Comparison of ENCODE assay signal across 8 cellular contexts in the genomic region with DNA sequence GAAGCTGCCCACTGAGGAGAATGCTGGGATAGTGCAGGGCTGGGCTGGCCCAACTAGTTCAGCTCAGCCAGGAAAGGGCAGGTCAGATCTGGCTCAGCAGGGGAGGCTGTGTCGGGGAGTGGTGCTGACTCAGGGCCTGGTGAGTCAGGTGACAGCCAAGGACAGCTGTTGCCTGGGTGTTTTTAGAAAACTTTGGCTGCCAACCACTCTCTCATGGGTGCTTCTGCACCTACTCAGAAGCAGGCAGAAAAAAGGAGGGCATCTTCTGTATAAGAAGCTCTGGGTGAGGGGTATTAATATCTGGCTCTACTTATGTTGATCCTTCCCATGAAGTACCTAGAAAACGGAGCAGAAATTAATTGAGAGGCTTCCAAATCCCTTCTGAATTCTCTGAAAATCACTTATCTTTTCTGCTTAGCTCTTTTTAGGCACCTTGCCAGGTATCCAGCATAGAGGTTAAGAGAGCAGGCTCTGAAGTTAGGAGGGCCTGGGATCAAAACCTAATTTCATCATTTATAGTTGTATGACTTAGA. TPM values are rescaled to one million over a fixed set of nuclear protein-coding genes. Genes with fewer than 3 reads are reported as not detected.
A peak's percentile ranks its signal among the peaks of the same experiment; 100 is the strongest.
DNase-seq lines count a peak whose midpoint lies in the region; TF ChIP-seq lines count a peak whose summit lies in the region.

No MANE protein-coding gene starts in this region.

- H3K27me3 ChIP-seq in fibroblast of lung (ENCODE audit: control insufficient read depth, insufficient read depth, low read length), result no peaks in the 10 kb centered on the region
- no peaks in the 10 kb centered on the region for H3K27me3 ChIP-seq in neutrophil
- no peaks in the 10 kb centered on the region for H3K27me3 ChIP-seq in Karpas-422 (ENCODE audit: low read length)

- H4K20me1 ChIP-seq in fibroblast of lung (ENCODE audit: control insufficient read depth, extremely low read depth, insufficient read depth, low read length) (no peaks in the 10 kb centered on the region), Karpas-422 (ENCODE audit: insufficient read depth, low read depth, low read length) (no peaks in the 10 kb centered on the region)

- DNase-seq in ELR (ENCODE audit: low read depth) (peak; percentile 86), LNCaP clone FGC (ENCODE audit: low read depth) (peak; percentile 72), fibroblast of lung (ENCODE audit: low read depth in 2 of 2) (peak; percentile 89), ureter (ENCODE audit: low spot score) (peak; percentile 92), Karpas-422 (no peak), NCI-H2227 (lab: John Stamatoyannopoulos, UW; ENCODE audit: unreplicated experiment) (no peak)
- peak; percentile 32 for DNase-seq in activated CD4-positive, CD25-positive, alpha-beta regulatory T cell treated with anti-CD3 and anti-CD28 coated beads, Interleukin-2, amount 50 U/mL, for 72 hours

- TF ChIP-seq CTCF in LNCaP clone FGC (IDR thresholded peaks at IDR 0.05; ENCODE audit: control insufficient read depth, extremely low read depth, insufficient read depth) (no peak), fibroblast of lung (conservative IDR thresholded peaks at IDR 0.05 in 1 of 2, IDR thresholded peaks at IDR 0.05 in 1 of 2; ENCODE audit: low read depth in 1 of 2, low read length in 2 of 2) (no peak), neutrophil (IDR thresholded peaks at IDR 0.05) (no peak)

- no peak overlapping the region for H3K4me3 ChIP-seq in LNCaP clone FGC (ENCODE audit: low read depth, low read length)
- no peak overlapping the region for H3K4me3 ChIP-seq in fibroblast of lung (replicated peaks in 1 of 4; ENCODE audit: control extremely low read depth in 1 of 4, insufficient read depth in 1 of 4, low read depth in 3 of 4, low read length in 4 of 4)
- H3K4me3 ChIP-seq in neutrophil (ENCODE audit: low read depth in 1 of 2, low read length in 1 of 2), result no peak overlapping the region
- H3K4me3 ChIP-seq in Karpas-422 (ENCODE audit: low read length), result no peak overlapping the region

- H3K9me3 ChIP-seq in fibroblast of lung (ENCODE audit: control insufficient read depth, insufficient read depth, low read depth, low read length), result no peaks in the 10 kb centered on the region
- no peaks in the 10 kb centered on the region for H3K9me3 ChIP-seq in neutrophil
- H3K9me3 ChIP-seq in Karpas-422 (ENCODE audit: low read length), result no peaks in the 10 kb centered on the region

- H3K9ac ChIP-seq in fibroblast of lung (ENCODE audit: insufficient read depth, low read length) (no peak overlapping the region), Karpas-422 (ENCODE audit: low read length) (no peak overlapping the region)

- H2AFZ ChIP-seq in fibroblast of lung (ENCODE audit: low read length), result no peak overlapping the region
- H2AFZ ChIP-seq in Karpas-422 (ENCODE audit: low read length), result no peak overlapping the region

- no peak overlapping the region for H3K4me2 ChIP-seq in fibroblast of lung (ENCODE audit: extremely low read depth, insufficient read depth, low read length)
- H3K4me2 ChIP-seq in Karpas-422 (ENCODE audit: low read depth, low read length, poor library complexity, severe bottlenecking), result no peak overlapping the region

- H3K4me1 ChIP-seq in fibroblast of lung (ENCODE audit: control insufficient read depth, extremely low read depth, insufficient read depth, low read length), result peaks cover 14% of the 10 kb centered on the region
- peaks cover 19 to 21% of the 10 kb centered on the region in 2 experiments for H3K4me1 ChIP-seq in neutrophil (ENCODE audit: control insufficient read depth in 1 of 2, insufficient read depth in 1 of 2, low read depth in 1 of 2, low read length in 1 of 2)
- H3K4me1 ChIP-seq in Karpas-422 (ENCODE audit: low read length), result no peaks in the 10 kb centered on the region

- H3K9me2 ChIP-seq in Karpas-422 (replicated peaks; ENCODE audit: insufficient read depth, low read length), result no peaks in the 10 kb centered on the region

- H3K36me3 ChIP-seq in fibroblast of lung (ENCODE audit: control insufficient read depth, insufficient read depth, low read length) (no peaks in the 10 kb centered on the region), neutrophil (no peaks in the 10 kb centered on the region), Karpas-422 (ENCODE audit: insufficient read depth, low read length) (no peaks in the 10 kb centered on the region)

- peak overlapping the region; percentile 57 for H3K27ac ChIP-seq in fibroblast of lung (ENCODE audit: insufficient read depth, low read length)
- H3K27ac ChIP-seq in neutrophil, result peak overlapping the region; percentile 38
- no peak overlapping the region for H3K27ac ChIP-seq in Karpas-422 (ENCODE audit: low read length)

- H3K79me2 ChIP-seq in fibroblast of lung (ENCODE audit: control insufficient read depth, insufficient read depth, low read length) (no peaks in the 10 kb centered on the region), Karpas-422 (ENCODE audit: low read length) (no peaks in the 10 kb centered on the region)

RNA-seq across cellular contexts. Expression of gene RAB10, which starts 15.6 kb away (rescaled TPM):
- total RNA-seq in fibroblast of lung, result 94.1 and 105 TPM in 2 replicates
- 253 and 255 TPM in 2 replicates for polyA plus RNA-seq in fibroblast of lung
- 126 and 137 TPM in 2 replicates for polyA plus RNA-seq in fibroblast of lung (2012)
- 9.9 and 10.5 TPM in 2 replicates for polyA minus RNA-seq in fibroblast of lung (ENCODE audit: low replicate concordance)
- total RNA-seq in ureter, result 180 TPM
- total RNA-seq in Karpas-422 (2014; rRNA removed; shearing (Covaris generic); ENCODE audit: low replicate concordance), result 67.9 and 104 TPM in 2 replicates

RNA-seq across cellular contexts. Expression of gene KIF3C, which starts 36.0 kb away (rescaled TPM):
- 9.0 and 13.0 TPM in 2 replicates for total RNA-seq in fibroblast of lung
- 8.3 and 9.7 TPM in 2 replicates for polyA plus RNA-seq in fibroblast of lung
- 14.6 and 21.1 TPM in 2 replicates for polyA plus RNA-seq in fibroblast of lung (2012)
- 19.3 and 20.0 TPM in 2 replicates for polyA minus RNA-seq in fibroblast of lung (ENCODE audit: low replicate concordance)
- 4.1 TPM for total RNA-seq in ureter
- total RNA-seq in Karpas-422 (2014; rRNA removed; shearing (Covaris generic); ENCODE audit: low replicate concordance), result 0.90 and 1.2 TPM in 2 replicates

Comparison
In these comparisons a context has a peak if more than half of its experiments do, and no peak if none do; other contexts are left out.
1. DNase-seq: peak in ELR (single experiment), LNCaP clone FGC (single experiment), activated CD4-positive, CD25-positive, alpha-beta regulatory T cell treated with anti-CD3 and anti-CD28 coated beads, Interleukin-2, amount 50 U/mL, for 72 hours (single experiment), fibroblast of lung (2 of 2) and ureter (single experiment); none in Karpas-422 (single experiment) and NCI-H2227 (single experiment).